14 cellular contexts compared by ENCODE assay signal in genomic region chr3:188043891-188044290, GRCh38.
"Had no signal": no experiment of that assay in that cellular context is flagged by ENCODE, and none has a peak within 500 bp of the region (broad histone marks: within the 10 kb centered on the region; RNA-seq: fewer than 3 reads in every experiment).

No MANE protein-coding gene starts in this region.

- H3K9me3 ChIP-seq: body of pancreas, left ventricle myocardium inferior, tibial nerve had no signal

- H3K4me3 ChIP-seq: body of pancreas, left ventricle myocardium inferior, tibial nerve had no signal

- H3K27me3 ChIP-seq: body of pancreas, tibial nerve had no signal

- H3K27me3 Mint-ChIP-seq: activated T-cell treated with anti-CD3 and anti-CD28 coated beads, Interleukin-2, amount 50 U/mL, for 24 hours; central memory CD8-positive, alpha-beta T cell had no signal

- H3K4me1 ChIP-seq: body of pancreas, left ventricle myocardium inferior, tibial nerve had no signal

- H3K27ac ChIP-seq: body of pancreas, left ventricle myocardium inferior, tibial nerve had no signal

- ATAC-seq: body of pancreas had no signal

- H3K4me3 Mint-ChIP-seq: activated T-cell treated with anti-CD3 and anti-CD28 coated beads, Interleukin-2, amount 50 U/mL, for 24 hours; central memory CD8-positive, alpha-beta T cell; nephron progenitor cell had no signal

- DNase-seq: activated CD4-positive, alpha-beta T cell treated with anti-CD3 and anti-CD28 coated beads for 1 hour; activated gamma-delta T cell treated with Interleukin-2 at 50 U/mL for 16 hours; activated T-cell treated with anti-CD3 and anti-CD28 coated beads, Interleukin-2, amount 50 U/mL, for 24 hours; body of pancreas; cortex of kidney; effector CD8-positive, alpha-beta T cell; left ventricle myocardium inferior; mesenchymal stem cell; nephron progenitor cell; SIG-M5; stimulated activated CD4-positive, alpha-beta T cell treated with anti-CD3 and anti-CD28 coated beads, Interleukin-15, amount 100 ng/mL, for 24 hours; stimulated activated CD4-positive, alpha-beta T cell treated with anti-CD3 and anti-CD28 coated beads, Interleukin-4, amount 100 ng/mL, for 24 hours had no signal

- H3K27ac Mint-ChIP-seq: activated T-cell treated with anti-CD3 and anti-CD28 coated beads, Interleukin-2, amount 50 U/mL, for 24 hours; nephron progenitor cell had no signal

- H3K9me3 Mint-ChIP-seq: activated T-cell treated with anti-CD3 and anti-CD28 coated beads, Interleukin-2, amount 50 U/mL, for 24 hours; central memory CD8-positive, alpha-beta T cell; nephron progenitor cell had no signal

- H3K36me3 ChIP-seq: left ventricle myocardium inferior, tibial nerve had no signal
